8 cellular contexts compared by ENCODE assay signal in genomic region chr15:85380217-85380859, GRCh38.
DNase-seq lines count a peak whose midpoint lies in the region; TF ChIP-seq lines count a peak whose summit lies in the region.

AKAP13 (plus strand) TSS chr15:85380603; CDS start chr15:85485721, 105,118 bp downstream.

- H3K4me1 ChIP-seq in effector memory CD4-positive, alpha-beta T cell (ENCODE audit: control insufficient read depth, insufficient read depth, low read length, poor library complexity, severe bottlenecking), result peaks cover 13% of the 10 kb centered on the region

- peak within 1 kb of the TSS; percentile 72 for H3K4me3 ChIP-seq in effector memory CD4-positive, alpha-beta T cell (ENCODE audit: insufficient read depth, low read depth, low read length, poor library complexity, severe bottlenecking)

- H3K9me3 ChIP-seq in effector memory CD4-positive, alpha-beta T cell (ENCODE audit: control insufficient read depth, low read length), result no peaks in the 10 kb centered on the region

- DNase-seq in COLO668 (lab: John Stamatoyannopoulos, UW; ENCODE audit: unreplicated experiment) (peak; percentile 97), GM20000 (ENCODE audit: low spot score) (peak; percentile 95), HS-5 (ENCODE audit: low read depth) (peak; percentile 92), NK-92 (lab: John Stamatoyannopoulos, UW; ENCODE audit: unreplicated experiment) (peak; percentile 92), medulla oblongata (ENCODE audit: extremely low spot score) (peak; percentile 97)
- DNase-seq in activated CD8-positive, alpha-beta memory T cell treated with anti-CD3 and anti-CD28 coated beads for 1 hour (ENCODE audit: extremely low read depth in 1 of 2, low read depth in 1 of 2), result peak; percentile 84 to 90
- peak; percentile 94 for DNase-seq in effector memory CD4-positive, alpha-beta T cell
- DNase-seq in stimulated activated CD4-positive, alpha-beta T cell treated with anti-CD3 and anti-CD28 coated beads, TNF-alpha, amount 100 ng/mL, for 48 hours (ENCODE audit: low read depth in 3 of 3), result peak; percentile 87 to 95 (median 88)

- H3K27me3 ChIP-seq in effector memory CD4-positive, alpha-beta T cell (replicated peaks; ENCODE audit: control insufficient read depth, insufficient read depth, low read length, poor library complexity, severe bottlenecking), result no peaks in the 10 kb centered on the region

- no peaks in the 10 kb centered on the region for H3K36me3 ChIP-seq in effector memory CD4-positive, alpha-beta T cell (ENCODE audit: control insufficient read depth, insufficient read depth, low read length)

- no peak for TF ChIP-seq CTCF in GM20000 (IDR thresholded peaks at IDR 0.05; ENCODE audit: extremely low read depth, missing control alignments)

- peak within 1 kb of the TSS; percentile 84 for H3K27ac ChIP-seq in effector memory CD4-positive, alpha-beta T cell (ENCODE audit: insufficient read depth, low read length, poor library complexity, severe bottlenecking)

Comparison
In these comparisons a context has a peak if more than half of its experiments do, and no peak if none do; other contexts are left out.
1. Peak in every context shown above with its lines: DNase-seq, H3K4me3 ChIP-seq and H3K27ac ChIP-seq.